ENCODE assay signal across 1 cellular context in the genomic region with DNA sequence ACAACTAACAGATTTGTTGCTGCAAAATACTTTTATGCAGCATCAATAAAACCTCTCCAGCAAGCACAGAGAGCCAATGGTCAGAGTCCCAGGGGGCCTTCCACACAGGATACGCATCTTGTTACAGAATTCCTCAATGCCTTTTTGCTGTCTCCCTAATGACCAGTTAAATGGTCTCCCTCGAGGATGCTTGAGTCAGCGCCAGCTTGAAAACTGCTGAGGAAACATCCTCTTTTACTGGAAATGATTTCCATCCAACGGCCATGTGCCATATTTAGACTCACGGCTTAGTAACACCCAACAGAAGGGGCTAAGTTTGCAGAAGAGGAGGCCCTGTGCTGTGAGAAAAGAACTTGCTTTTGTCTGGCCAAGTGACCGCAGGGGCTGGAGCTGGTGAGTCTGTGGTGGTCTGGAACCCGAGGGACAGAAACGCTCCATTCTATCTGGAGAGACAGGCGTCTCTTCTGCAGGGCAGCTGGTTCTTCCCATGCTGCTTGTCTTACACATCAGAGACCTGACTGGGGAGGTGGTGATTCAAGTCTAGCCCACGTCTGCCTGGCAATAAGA.
TF ChIP-seq lines count a peak whose summit lies in the region.

No MANE protein-coding gene starts in this region.

TF ChIP-seq in K562, 482 proteins besides CTCF, POLR2A, EP300 and RAD21 (continued from another document):
- TF ChIP-seq MGA (IDR thresholded peaks at IDR 0.05) (peak; percentile 23; the same call in 1 of the 2 replicates), CEBPG (CRISPR knock-in tag; IDR thresholded peaks at IDR 0.05) (no peak), CEBPG (tag; conservative IDR thresholded peaks at IDR 0.05 in 1 of 2, IDR thresholded peaks at IDR 0.05 in 1 of 2) (no peak), KDM4B (IDR thresholded peaks at IDR 0.05; ENCODE audit: borderline replicate concordance in 2 of 2, low read depth in 1 of 2) (no peak), MAZ (CRISPR knock-in tag; conservative IDR thresholded peaks at IDR 0.05 in 1 of 2, IDR thresholded peaks at IDR 0.05 in 1 of 2) (0 out of 4 replicates have a peak, but pooled peaks of 1 of the 2 experiments have one; percentile 43), L3MBTL2 (IDR thresholded peaks at IDR 0.05) (0 out of 2 replicates have a peak, but pooled peaks have one; percentile 22), NFRKB (IDR thresholded peaks at IDR 0.05; ENCODE audit: low read depth) (no peak), CTBP1 (IDR thresholded peaks at IDR 0.05; ENCODE audit: borderline replicate concordance) (peak; percentile 13; the same call in 1 of the 2 replicates), ZNF764 (CRISPR knock-in tag; IDR thresholded peaks at IDR 0.05; ENCODE audit: low read depth) (no peak), WHSC1 (IDR thresholded peaks at IDR 0.05; ENCODE audit: low read length) (no peak), HDAC6 (IDR thresholded peaks at IDR 0.05; ENCODE audit: low read depth, low read length) (no peak), SOX6 (IDR thresholded peaks at IDR 0.05) (no peak), U2AF1 (optimal IDR thresholded peaks at IDR 0.05; ENCODE audit: low read depth, low read length) (no peak), ZNF124 (CRISPR knock-in tag; IDR thresholded peaks at IDR 0.05) (no peak), ARNT (IDR thresholded peaks at IDR 0.05) (no peak), ASH1L (IDR thresholded peaks at IDR 0.05; ENCODE audit: borderline replicate concordance, low read depth, partially characterized antibody) (no peak), BRCA1 (IDR thresholded peaks at IDR 0.05) (no peak), BRCA1 (CRISPR knock-in tag; IDR thresholded peaks at IDR 0.05) (no peak), ZNF589 (CRISPR knock-in tag; IDR thresholded peaks at IDR 0.05; ENCODE audit: low read depth) (peak; percentile 25; the same call in 1 of the 2 replicates), ZNF311 (CRISPR knock-in tag; IDR thresholded peaks at IDR 0.05) (peak; percentile 45; the same call in 1 of the 2 replicates), ZNF12 (CRISPR knock-in tag; IDR thresholded peaks at IDR 0.05) (no peak), POLR2G (IDR thresholded peaks at IDR 0.05; ENCODE audit: low read depth, low read length) (no peak), ZNF232 (CRISPR knock-in tag; IDR thresholded peaks at IDR 0.05) (no peak), SREBF2 (CRISPR knock-in tag; IDR thresholded peaks at IDR 0.05) (no peak), SMARCC2 (IDR thresholded peaks at IDR 0.05; ENCODE audit: low read depth) (no peak), CCAR2 (IDR thresholded peaks at IDR 0.05; ENCODE audit: low read depth, low read length) (no peak), SMAD4 (CRISPR knock-in tag; conservative IDR thresholded peaks at IDR 0.05) (0 out of 2 replicates have a peak, but pooled peaks have one; percentile 27)
- TF ChIP-seq, protein P1, sequence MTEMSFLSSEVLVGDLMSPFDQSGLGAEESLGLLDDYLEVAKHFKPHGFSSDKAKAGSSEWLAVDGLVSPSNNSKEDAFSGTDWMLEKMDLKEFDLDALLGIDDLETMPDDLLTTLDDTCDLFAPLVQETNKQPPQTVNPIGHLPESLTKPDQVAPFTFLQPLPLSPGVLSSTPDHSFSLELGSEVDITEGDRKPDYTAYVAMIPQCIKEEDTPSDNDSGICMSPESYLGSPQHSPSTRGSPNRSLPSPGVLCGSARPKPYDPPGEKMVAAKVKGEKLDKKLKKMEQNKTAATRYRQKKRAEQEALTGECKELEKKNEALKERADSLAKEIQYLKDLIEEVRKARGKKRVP (CRISPR knock-in tag; IDR thresholded peaks at IDR 0.05), result peak; percentile 25; the same call in 1 of the 2 replicates
- TF ChIP-seq, protein P2, sequence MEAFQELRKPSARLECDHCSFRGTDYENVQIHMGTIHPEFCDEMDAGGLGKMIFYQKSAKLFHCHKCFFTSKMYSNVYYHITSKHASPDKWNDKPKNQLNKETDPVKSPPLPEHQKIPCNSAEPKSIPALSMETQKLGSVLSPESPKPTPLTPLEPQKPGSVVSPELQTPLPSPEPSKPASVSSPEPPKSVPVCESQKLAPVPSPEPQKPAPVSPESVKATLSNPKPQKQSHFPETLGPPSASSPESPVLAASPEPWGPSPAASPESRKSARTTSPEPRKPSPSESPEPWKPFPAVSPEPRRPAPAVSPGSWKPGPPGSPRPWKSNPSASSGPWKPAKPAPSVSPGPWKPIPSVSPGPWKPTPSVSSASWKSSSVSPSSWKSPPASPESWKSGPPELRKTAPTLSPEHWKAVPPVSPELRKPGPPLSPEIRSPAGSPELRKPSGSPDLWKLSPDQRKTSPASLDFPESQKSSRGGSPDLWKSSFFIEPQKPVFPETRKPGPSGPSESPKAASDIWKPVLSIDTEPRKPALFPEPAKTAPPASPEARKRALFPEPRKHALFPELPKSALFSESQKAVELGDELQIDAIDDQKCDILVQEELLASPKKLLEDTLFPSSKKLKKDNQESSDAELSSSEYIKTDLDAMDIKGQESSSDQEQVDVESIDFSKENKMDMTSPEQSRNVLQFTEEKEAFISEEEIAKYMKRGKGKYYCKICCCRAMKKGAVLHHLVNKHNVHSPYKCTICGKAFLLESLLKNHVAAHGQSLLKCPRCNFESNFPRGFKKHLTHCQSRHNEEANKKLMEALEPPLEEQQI (IDR thresholded peaks at IDR 0.05), result no peak
- TF ChIP-seq, protein P3, sequence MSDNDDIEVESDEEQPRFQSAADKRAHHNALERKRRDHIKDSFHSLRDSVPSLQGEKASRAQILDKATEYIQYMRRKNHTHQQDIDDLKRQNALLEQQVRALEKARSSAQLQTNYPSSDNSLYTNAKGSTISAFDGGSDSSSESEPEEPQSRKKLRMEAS (CRISPR knock-in tag; IDR thresholded peaks at IDR 0.05), result peak; percentile 20; the same call in 1 of the 2 replicates
- TF ChIP-seq, protein P4, sequence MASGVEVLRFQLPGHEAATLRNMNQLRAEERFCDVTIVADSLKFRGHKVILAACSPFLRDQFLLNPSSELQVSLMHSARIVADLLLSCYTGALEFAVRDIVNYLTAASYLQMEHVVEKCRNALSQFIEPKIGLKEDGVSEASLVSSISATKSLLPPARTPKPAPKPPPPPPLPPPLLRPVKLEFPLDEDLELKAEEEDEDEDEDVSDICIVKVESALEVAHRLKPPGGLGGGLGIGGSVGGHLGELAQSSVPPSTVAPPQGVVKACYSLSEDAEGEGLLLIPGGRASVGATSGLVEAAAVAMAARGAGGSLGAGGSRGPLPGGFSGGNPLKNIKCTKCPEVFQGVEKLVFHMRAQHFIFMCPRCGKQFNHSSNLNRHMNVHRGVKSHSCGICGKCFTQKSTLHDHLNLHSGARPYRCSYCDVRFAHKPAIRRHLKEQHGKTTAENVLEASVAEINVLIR (CRISPR knock-in tag; IDR thresholded peaks at IDR 0.05), result no peak
- TF ChIP-seq, protein P5, sequence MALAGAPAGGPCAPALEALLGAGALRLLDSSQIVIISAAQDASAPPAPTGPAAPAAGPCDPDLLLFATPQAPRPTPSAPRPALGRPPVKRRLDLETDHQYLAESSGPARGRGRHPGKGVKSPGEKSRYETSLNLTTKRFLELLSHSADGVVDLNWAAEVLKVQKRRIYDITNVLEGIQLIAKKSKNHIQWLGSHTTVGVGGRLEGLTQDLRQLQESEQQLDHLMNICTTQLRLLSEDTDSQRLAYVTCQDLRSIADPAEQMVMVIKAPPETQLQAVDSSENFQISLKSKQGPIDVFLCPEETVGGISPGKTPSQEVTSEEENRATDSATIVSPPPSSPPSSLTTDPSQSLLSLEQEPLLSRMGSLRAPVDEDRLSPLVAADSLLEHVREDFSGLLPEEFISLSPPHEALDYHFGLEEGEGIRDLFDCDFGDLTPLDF (CRISPR knock-in tag; IDR thresholded peaks at IDR 0.05), result no peak
